Comparison of ENCODE assay signal across 9 cellular contexts in genomic region chr6:149026530-149026942, GRCh38.
DNase-seq lines count a peak whose midpoint lies in the region; ATAC-seq and TF ChIP-seq lines count a peak whose summit lies in the region.
"Had no signal": no experiment of that assay in that cellular context is flagged by ENCODE, and none has a peak within 500 bp of the region (broad histone marks: within the 10 kb centered on the region; RNA-seq: fewer than 3 reads in every experiment).

No MANE protein-coding gene starts in this region.

- no peak for TF ChIP-seq POLR2A in suprapubic skin (IDR thresholded peaks at IDR 0.05)

- H3K9me3 ChIP-seq in WERI-Rb-1 (ENCODE audit: severe bottlenecking) (no peaks in the 10 kb centered on the region), heart right ventricle (peaks cover 0 to 12% (median 0%) of the 10 kb centered on the region in 11 donors), suprapubic skin (no peaks in the 10 kb centered on the region)

- H3K36me3 ChIP-seq in WERI-Rb-1 = no peaks in the 10 kb centered on the region
- H3K36me3 ChIP-seq in heart right ventricle = peaks cover 0 to 11% (median 0%) of the 10 kb centered on the region in 9 donors
- H3K36me3 ChIP-seq in suprapubic skin = peaks cover 13% of the 10 kb centered on the region

- peaks cover 6% of the 10 kb centered on the region for H3K9me3 Mint-ChIP-seq in activated CD4-positive, alpha-beta T cell treated with anti-CD3 and anti-CD28 coated beads, Interleukin-2, amount 10 ng/mL, durations not matched to agents 7 days and 5 days

- 46 to 47% methylated on average over 4 of the region's 4 CpGs for WGBS in heart right ventricle, 2 donors
- 61% methylated on average over 4 of the region's 4 CpGs for WGBS in suprapubic skin

- intact Hi-C loops in heart right ventricle (cut with DNase I) = loop anchor here in 5 of 10 donors (2.0 to 5.0 kb wide), 4 partner anchors 56 to 491 kb away; no protein-coding TSS in a partner anchor

- TF ChIP-seq EP300 in suprapubic skin (IDR thresholded peaks at IDR 0.05) = no peak

- H3K4me1 ChIP-seq in heart right ventricle (peaks cover 0 to 7% (median 0%) of the 10 kb centered on the region in 9 donors), suprapubic skin (no peaks in the 10 kb centered on the region)

- POLR2A ChIA-PET in activated CD4-positive, alpha-beta T cell treated with anti-CD3 and anti-CD28 coated beads, Interleukin-2, amount 10 ng/mL, durations not matched to agents 7 days and 5 days (lab: Charles Lee) = no interaction called here

- peaks cover 6% of the 10 kb centered on the region for H3K36me3 Mint-ChIP-seq in activated CD4-positive, alpha-beta T cell treated with anti-CD3 and anti-CD28 coated beads, Interleukin-2, amount 10 ng/mL, durations not matched to agents 7 days and 5 days (ENCODE audit: low read depth)

- CTCF ChIA-PET in activated CD4-positive, alpha-beta T cell treated with anti-CD3 and anti-CD28 coated beads, Interleukin-2, amount 10 ng/mL, durations not matched to agents 7 days and 5 days (lab: Charles Lee) = interaction anchor here (0.7 to 2.5 kb wide), 7 partner anchors 19 to 501 kb away, joined by 3 to 15 read pairs (median 3); no protein-coding TSS in a partner anchor

- no peaks in the 10 kb centered on the region for H3K27me3 Mint-ChIP-seq in activated CD4-positive, alpha-beta T cell treated with anti-CD3 and anti-CD28 coated beads, Interleukin-2, amount 10 ng/mL, durations not matched to agents 7 days and 5 days
- H3K27me3 Mint-ChIP-seq: activated naive CD8-positive, alpha-beta T cell had no signal

- TF ChIP-seq CTCF in WERI-Rb-1 (IDR thresholded peaks at IDR 0.05; ENCODE audit: low read depth, low read length) = peak; percentile 70
- TF ChIP-seq CTCF in heart right ventricle (IDR thresholded peaks at IDR 0.05) = peak in 7 of 9 donors; percentile 29 to 50 (median 41)
- TF ChIP-seq CTCF in suprapubic skin (IDR thresholded peaks at IDR 0.05) = peak; percentile 29 to 30

- peak; percentile 37 for DNase-seq in activated CD4-positive, alpha-beta T cell treated with anti-CD3 and anti-CD28 coated beads, Interleukin-2, amount 10 ng/mL, durations not matched to agents 7 days and 5 days
- no peak for DNase-seq in activated CD4-positive, alpha-beta T cell treated with anti-CD3 and anti-CD28 coated beads for 1 hour
- DNase-seq in NCI-H2081 (lab: John Stamatoyannopoulos, UW) (peak; percentile 54 to 79), WERI-Rb-1 (peak; percentile 61), heart right ventricle (no peak), suprapubic skin (ENCODE audit: low spot score in 2 of 2) (no peak)

- H3K4me3 ChIP-seq in WERI-Rb-1 (ENCODE audit: low read depth, low read length) = no peak overlapping the region
- no peak overlapping the region for H3K4me3 ChIP-seq in heart right ventricle
- no peak overlapping the region for H3K4me3 ChIP-seq in suprapubic skin

- H3K27ac ChIP-seq in WERI-Rb-1 (no peak overlapping the region), heart right ventricle (no peak overlapping the region), suprapubic skin (no peak overlapping the region)

- ATAC-seq in heart right ventricle (peak in 4 of 8 donors; percentile 32 to 51 (median 42)), GM21515 (IDR thresholded peaks at IDR 0.05; ENCODE audit: unreplicated experiment) (no peak), GM18873 (IDR thresholded peaks at IDR 0.05; ENCODE audit: low FRiP score, unreplicated experiment) (no peak)

- peaks cover 30% of the 10 kb centered on the region for H3K4me1 Mint-ChIP-seq in activated CD4-positive, alpha-beta T cell treated with anti-CD3 and anti-CD28 coated beads, Interleukin-2, amount 10 ng/mL, durations not matched to agents 7 days and 5 days

- H3K27me3 ChIP-seq in WERI-Rb-1 (ENCODE audit: insufficient read depth, low read depth, severe bottlenecking) (no peaks in the 10 kb centered on the region), heart right ventricle (no peaks in the 10 kb centered on the region), suprapubic skin (no peaks in the 10 kb centered on the region)

- H3K27ac Mint-ChIP-seq in activated CD4-positive, alpha-beta T cell treated with anti-CD3 and anti-CD28 coated beads, Interleukin-2, amount 10 ng/mL, durations not matched to agents 7 days and 5 days = no peak overlapping the region
- H3K27ac Mint-ChIP-seq: activated naive CD8-positive, alpha-beta T cell had no signal

- H3K4me3 Mint-ChIP-seq in activated CD4-positive, alpha-beta T cell treated with anti-CD3 and anti-CD28 coated beads, Interleukin-2, amount 10 ng/mL, durations not matched to agents 7 days and 5 days = no peak overlapping the region
- H3K4me3 Mint-ChIP-seq: activated naive CD8-positive, alpha-beta T cell had no signal

Comparison
In these comparisons a context has a peak if more than half of its experiments do, and no peak if none do; other contexts are left out.
1. DNase-seq: peak in activated CD4-positive, alpha-beta T cell treated with anti-CD3 and anti-CD28 coated beads, Interleukin-2, amount 10 ng/mL, durations not matched to agents 7 days and 5 days (single experiment), NCI-H2081 (2 of 2) and WERI-Rb-1 (single experiment); none in activated CD4-positive, alpha-beta T cell treated with anti-CD3 and anti-CD28 coated beads for 1 hour (single experiment), heart right ventricle (0 of 2) and suprapubic skin (0 of 2).
2. Peak in every context shown above with its lines, with median percentiles within 50 percentile points of each other: CTCF ChIP-seq.